ENCODE assay signal across 1 cellular context in genomic region chr10:94409016-94409657, GRCh38.
TF ChIP-seq lines count a peak whose summit lies in the region.

No MANE protein-coding gene starts in this region.

TF ChIP-seq in HEK293, 187 proteins besides CTCF, POLR2A, EP300 and RAD21 (continued from another document):
- TF ChIP-seq KLF9 (tag by site-specific recombination; IDR thresholded peaks at IDR 0.05; ENCODE audit: low read depth) (no peak), ZNF2 (tag by site-specific recombination; IDR thresholded peaks at IDR 0.05) (no peak), GLI4 (tag by site-specific recombination; IDR thresholded peaks at IDR 0.05) (no peak), HOXD13 (CRISPR knock-in tag; IDR thresholded peaks at IDR 0.05; ENCODE audit: borderline replicate concordance) (no peak)
